ENCODE assay signal across 20 cellular contexts in the genomic region with DNA sequence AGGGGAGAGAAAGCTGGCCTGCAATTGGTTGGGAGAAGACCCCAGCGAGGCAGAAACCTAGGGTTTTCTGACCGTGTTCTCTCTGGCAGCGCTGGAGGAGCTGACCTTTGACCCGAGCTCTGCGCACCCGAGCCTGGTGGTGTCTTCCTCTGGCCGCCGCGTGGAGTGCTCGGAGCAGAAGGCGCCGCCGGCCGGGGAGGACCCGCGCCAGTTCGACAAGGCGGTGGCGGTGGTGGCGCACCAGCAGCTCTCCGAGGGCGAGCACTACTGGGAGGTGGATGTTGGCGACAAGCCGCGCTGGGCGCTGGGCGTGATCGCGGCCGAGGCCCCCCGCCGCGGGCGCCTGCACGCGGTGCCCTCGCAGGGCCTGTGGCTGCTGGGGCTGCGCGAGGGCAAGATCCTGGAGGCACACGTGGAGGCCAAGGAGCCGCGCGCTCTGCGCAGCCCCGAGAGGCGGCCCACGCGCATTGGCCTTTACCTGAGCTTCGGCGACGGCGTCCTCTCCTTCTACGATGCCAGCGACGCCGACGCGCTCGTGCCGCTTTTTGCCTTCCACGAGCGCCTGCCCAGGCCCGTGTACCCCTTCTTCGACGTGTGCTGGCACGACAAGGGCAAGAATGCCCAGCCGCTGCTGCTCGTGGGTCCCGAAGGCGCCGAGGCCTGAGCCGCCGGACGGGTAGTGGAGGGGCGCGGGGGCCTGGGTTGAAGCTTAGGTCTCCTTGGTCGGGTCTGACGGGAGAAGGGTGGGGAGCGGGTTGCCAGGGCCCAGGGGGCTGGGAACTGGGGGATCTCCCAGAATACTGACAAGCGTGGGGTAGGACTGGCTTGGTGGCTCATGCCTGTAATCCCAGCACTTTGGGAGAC. TPM values are rescaled to one million over a fixed set of nuclear protein-coding genes. Genes with fewer than 3 reads are reported as not detected.
A peak's percentile ranks its signal among the peaks of the same experiment; 100 is the strongest.
DNase-seq lines count a peak whose midpoint lies in the region; ATAC-seq, FAIRE-seq and TF ChIP-seq lines count a peak whose summit lies in the region.
"Had no signal": no experiment of that assay in that cellular context is flagged by ENCODE, and none has a peak within 500 bp of the region (broad histone marks: within the 10 kb centered on the region; RNA-seq: fewer than 3 reads in every experiment).

No MANE protein-coding gene starts in this region.

- no peak for TF ChIP-seq RAD21 in H1 (IDR thresholded peaks at IDR 0.05 in 1 of 2, conservative IDR thresholded peaks at IDR 0.05 in 1 of 2; ENCODE audit: low read depth in 2 of 2, low read length in 2 of 2)

- no peaks in the 10 kb centered on the region for H3K36me3 ChIP-seq in H7 (replicated peaks; ENCODE audit: control insufficient read depth, insufficient read depth, low read length)
- no peaks in the 10 kb centered on the region for H3K36me3 ChIP-seq in H1 (ENCODE audit: control insufficient read depth in 2 of 4, insufficient read depth in 4 of 4, low read length in 3 of 4)
- H3K36me3 ChIP-seq in testis (ENCODE audit: low read depth, missing control alignments), result no peaks in the 10 kb centered on the region
- H3K36me3 ChIP-seq: BLaER1 had no signal

- DNase-seq in stimulated activated naive CD8-positive, alpha-beta T cell treated with anti-CD3 and anti-CD28 coated beads, Interleukin-15, amount 100 ng/mL, for 72 hours, result no peak
- no peak for DNase-seq in stimulated activated naive CD8-positive, alpha-beta T cell treated with anti-CD3 and anti-CD28 coated beads, Interleukin-15, Interleukin-2, amounts not matched to agents 100 U/mL and 50 U/mL, for 24 hours
- peak; percentile 61 for DNase-seq in H7
- no peak for DNase-seq in H1 (ENCODE audit: low read depth in 1 of 2, low spot score in 2 of 2)
- peak; percentile 24 for DNase-seq in testis
- DNase-seq in nephron progenitor cell, result no peak
- no peak for DNase-seq in activated CD4-positive, alpha-beta T cell treated with anti-CD3 and anti-CD28 coated beads, Interleukin-2, amount 50 U/mL, for 1 hour
- DNase-seq: AML-193; CD8-positive, alpha-beta memory T cell; DMS79; GM23248; HCEC 1CT; Karpas-422 had no signal

- H3K79me1 ChIP-seq in H1 (ENCODE audit: low read depth, low read length), result no peaks in the 10 kb centered on the region

- WGBS in H1 (ENCODE audit: extremely low coverage in 1 of 2, insufficient coverage in 1 of 2, insufficient read length in 1 of 2, insufficient replicate concordance in 2 of 2, low coverage in 1 of 2, low lambda C conversion rate in 2 of 2, missing lambda C conversion rate in 1 of 2), 2 experiments, result 94% methylated on average over 76 of the region's 80 CpGs; no CpG with 5 or more reads in 1 of the 2 experiments
- WGBS in testis, 2 donors, result 74 to 84% methylated on average over 12 to 79 of the region's 80 CpGs

- no peak overlapping the region; the same call in 1 of the 2 replicates for H4K8ac ChIP-seq in H1 (ENCODE audit: extremely low read depth, insufficient read depth, low read length)

- CTCF ChIA-PET in H1 (lab: Charles Lee; ENCODE audit: partially characterized antibody), result interaction anchor here (0.9 to 1.1 kb wide), 2 partner anchors 16 to 62 kb away, joined by 3 read pairs; no protein-coding TSS in a partner anchor

- H3K18ac ChIP-seq in H1 (ENCODE audit: extremely low read depth, low read length), result no peak overlapping the region

- H3K4me3 ChIP-seq in H7 (ENCODE audit: insufficient read depth, low read depth, low read length) (no peak overlapping the region), H1 (ENCODE audit: extremely low read depth in 1 of 4, insufficient read depth in 2 of 4, low read depth in 3 of 4, low read length in 4 of 4) (no peak overlapping the region), testis (peak overlapping the region; percentile 15 to 39)
- H3K4me3 ChIP-seq: BLaER1, GM23248 had no signal

- intact Hi-C loops in testis (cut with DNase I; ENCODE audit: low total_unique reads), result no loop called here

- POLR2A ChIA-PET in H1 (lab: Charles Lee; ENCODE audit: partially characterized antibody), result interaction anchor here (0.6 to 1.4 kb wide), 7 partner anchors 13 to 231 kb away, joined by 3 to 4 read pairs (median 3); a partner anchor contains a TSS

- H3K4me3 Mint-ChIP-seq in stimulated activated naive CD8-positive, alpha-beta T cell treated with anti-CD3 and anti-CD28 coated beads, Interleukin-15, amount 100 ng/mL, for 72 hours, result no peak overlapping the region
- H3K4me3 Mint-ChIP-seq in nephron progenitor cell, result no peak overlapping the region
- H3K4me3 Mint-ChIP-seq: CD8-positive, alpha-beta memory T cell had no signal

- no peak overlapping the region for H3K27ac Mint-ChIP-seq in stimulated activated naive CD8-positive, alpha-beta T cell treated with anti-CD3 and anti-CD28 coated beads, Interleukin-15, amount 100 ng/mL, for 72 hours
- no peak overlapping the region for H3K27ac Mint-ChIP-seq in nephron progenitor cell

- 0 out of 2 replicates have a peak overlapping the region, but pooled peaks have one; percentile 17 for H2BK12ac ChIP-seq in H1 (ENCODE audit: low read depth, low read length)

- no peak for FAIRE-seq in H1 (lab: Jason Lieb, UNC)
- FAIRE-seq: HepG2 had no signal

- TF ChIP-seq CTCF in H1 (IDR thresholded peaks at IDR 0.05; ENCODE audit: control extremely low read depth in 1 of 3, insufficient read depth in 1 of 3, low read depth in 1 of 3, low read length in 3 of 3), result no peak
- TF ChIP-seq CTCF in testis (IDR thresholded peaks at IDR 0.05), result no peak
- TF ChIP-seq CTCF in nephron progenitor cell (IDR thresholded peaks at IDR 0.05), result no peak

- no peak overlapping the region for H3K9ac ChIP-seq in H1 (replicated peaks in 1 of 4; ENCODE audit: extremely low read depth in 1 of 4, low read depth in 3 of 4, low read length in 3 of 4)
- H3K9ac ChIP-seq: BLaER1, GM23248 had no signal

- peak; percentile 33 for ATAC-seq in stimulated activated naive CD8-positive, alpha-beta T cell treated with anti-CD3 and anti-CD28 coated beads, Interleukin-15, amount 100 ng/mL, for 72 hours
- ATAC-seq in stimulated activated naive CD8-positive, alpha-beta T cell treated with anti-CD3 and anti-CD28 coated beads, Interleukin-15, Interleukin-2, amounts not matched to agents 100 U/mL and 50 U/mL, for 24 hours, result no peak
- no peak for ATAC-seq in HG03095 (IDR thresholded peaks at IDR 0.05; ENCODE audit: unreplicated experiment)
- ATAC-seq: HepG2 had no signal

- no peak overlapping the region for H2BK15ac ChIP-seq in H1 (ENCODE audit: low read length)

- no peaks in the 10 kb centered on the region for H3K36me3 Mint-ChIP-seq in nephron progenitor cell (ENCODE audit: low read depth)
- H3K36me3 Mint-ChIP-seq: CD8-positive, alpha-beta memory T cell had no signal

- no peaks in the 10 kb centered on the region; the same call in none of the 2 replicates for H3K27me3 ChIP-seq in H7 (ENCODE audit: control insufficient read depth, insufficient read depth, low read length)
- H3K27me3 ChIP-seq in H1 (replicated peaks in 1 of 4; ENCODE audit: control insufficient read depth in 3 of 4, extremely low read depth in 1 of 4, insufficient read depth in 3 of 4, low read length in 3 of 4), result no peaks in the 10 kb centered on the region
- no peaks in the 10 kb centered on the region for H3K27me3 ChIP-seq in testis

- TF ChIP-seq POLR2A in H1 (IDR thresholded peaks at IDR 0.05; ENCODE audit: control extremely low read depth in 1 of 2, low read depth in 2 of 2, low read length in 2 of 2) (no peak), testis (IDR thresholded peaks at IDR 0.05) (no peak)

- no peak overlapping the region for H2BK5ac ChIP-seq in H1 (ENCODE audit: low read depth, low read length)

- no peak overlapping the region for H3K56ac ChIP-seq in H1 (replicated peaks; ENCODE audit: insufficient read length, low read depth, low read length)

- no peaks in the 10 kb centered on the region for H3K9me3 ChIP-seq in H1 (ENCODE audit: insufficient read depth in 2 of 2, low read depth in 1 of 2, low read length in 1 of 2)
- H3K9me3 ChIP-seq in testis, result no peaks in the 10 kb centered on the region
- H3K9me3 ChIP-seq: BLaER1 had no signal

- H4K5ac ChIP-seq in H1 (ENCODE audit: insufficient read length, low read depth, low read length), result no peak overlapping the region

- peaks cover 21% of the 10 kb centered on the region for H3K27me3 Mint-ChIP-seq in stimulated activated naive CD8-positive, alpha-beta T cell treated with anti-CD3 and anti-CD28 coated beads, Interleukin-15, amount 100 ng/mL, for 72 hours
- H3K27me3 Mint-ChIP-seq in nephron progenitor cell (ENCODE audit: low read depth, poor library complexity), result peaks cover 34% of the 10 kb centered on the region

- H3K9me3 Mint-ChIP-seq in stimulated activated naive CD8-positive, alpha-beta T cell treated with anti-CD3 and anti-CD28 coated beads, Interleukin-15, amount 100 ng/mL, for 72 hours, result no peaks in the 10 kb centered on the region
- no peaks in the 10 kb centered on the region for H3K9me3 Mint-ChIP-seq in nephron progenitor cell
- H3K9me3 Mint-ChIP-seq: CD8-positive, alpha-beta memory T cell had no signal

- H2BK20ac ChIP-seq in H1 (ENCODE audit: low read length), result no peak overlapping the region

- H2BK120ac ChIP-seq in H1 (replicated peaks; ENCODE audit: low read depth, low read length), result no peak overlapping the region

- H3K4me1 ChIP-seq in H1 (replicated peaks in 1 of 4; ENCODE audit: control insufficient read depth in 3 of 4, insufficient read depth in 4 of 4, low read length in 3 of 4) (no peaks in the 10 kb centered on the region), testis (no peaks in the 10 kb centered on the region)
- H3K4me1 ChIP-seq: BLaER1 had no signal

- no peaks in the 10 kb centered on the region for H4K20me1 ChIP-seq in H1 (replicated peaks in 1 of 2; ENCODE audit: control insufficient read depth in 1 of 2, insufficient read depth in 2 of 2, low read length in 2 of 2)
- H4K20me1 ChIP-seq: BLaER1 had no signal

- no peak overlapping the region for H4K91ac ChIP-seq in H1 (replicated peaks; ENCODE audit: insufficient read length, low read length)

- H3K23me2 ChIP-seq in H1 (ENCODE audit: low read depth, low read length), result no peaks in the 10 kb centered on the region

- H3K79me2 ChIP-seq in H1 (ENCODE audit: control insufficient read depth in 1 of 2, insufficient read depth in 2 of 2, low read length in 2 of 2), result no peaks in the 10 kb centered on the region

- H2AFZ ChIP-seq in H1 (ENCODE audit: low read length), result no peak overlapping the region
- H2AFZ ChIP-seq: GM23248 had no signal

- H3K4me1 Mint-ChIP-seq in stimulated activated naive CD8-positive, alpha-beta T cell treated with anti-CD3 and anti-CD28 coated beads, Interleukin-15, amount 100 ng/mL, for 72 hours, result no peaks in the 10 kb centered on the region
- H3K4me1 Mint-ChIP-seq in nephron progenitor cell, result peaks cover 8% of the 10 kb centered on the region
- H3K4me1 Mint-ChIP-seq: CD8-positive, alpha-beta memory T cell had no signal

- TF ChIP-seq EP300 in H1 (IDR thresholded peaks at IDR 0.05; ENCODE audit: borderline replicate concordance in 1 of 2, low read depth in 2 of 2, low read length in 2 of 2), result no peak

- no peak overlapping the region for H3K23ac ChIP-seq in H1 (ENCODE audit: insufficient read length)

- no peak overlapping the region for H3K4me2 ChIP-seq in H1 (ENCODE audit: insufficient read depth in 1 of 2, low read depth in 2 of 2, low read length in 2 of 2)
- H3K4me2 ChIP-seq: BLaER1 had no signal

- no peak overlapping the region for H3K4ac ChIP-seq in H1 (replicated peaks; ENCODE audit: insufficient read length, low read depth, low read length)

- H3K27ac ChIP-seq in H1 (ENCODE audit: low read depth, low read length) (no peak overlapping the region), testis (no peak overlapping the region)
- H3K27ac ChIP-seq: 22Rv1, BLaER1, GM23248 had no signal

- no peak overlapping the region for H2AK5ac ChIP-seq in H1 (ENCODE audit: low read depth, low read length)

- H3K14ac ChIP-seq in H1 (ENCODE audit: insufficient read length), result no peak overlapping the region

RNA-seq across cellular contexts. Expression of a gene that starts 7.4 kb away (rescaled TPM):
- not detected in 2 replicates for total RNA-seq in H7 (2014; rRNA removed; shearing (Covaris generic))
- total RNA-seq in H1 (2021; fragmentation: NEBNext Ultra II Directional; extraction: Animal tissue kit (Norgen Biotek cat#: 25700)), result 3.0 and 3.5 TPM in 2 replicates
- polyA plus RNA-seq in H1 (2011; rRNA removed) (5.9 and 11.1 TPM in 2 replicates), testis (ENCODE audit: insufficient read depth, low read depth, low replicate concordance) (not detected)
- 6.0 TPM for polyA plus RNA-seq in H1 (2011; cell fraction: cytosol; rRNA removed)
- polyA plus RNA-seq in H1 (2011; cell fraction: nucleus; rRNA removed), result 3.6 TPM
- polyA plus RNA-seq in H1 (2012, experiment 1 of 2), result 2.5 to 6.9 TPM (median 3.8 TPM) in 4 replicates
- 13.3 TPM for polyA plus RNA-seq in H1 (2012, experiment 2 of 2)
- polyA plus RNA-seq in H1 (2013, experiment 1 of 2), result 2.0 TPM
- 1.6 TPM for polyA plus RNA-seq in H1 (2013, experiment 2 of 2)
- 0.56 TPM in 1 of 2 replicates, not detected in the other for polyA minus RNA-seq in H1 (2011; rRNA and poly(A)+ RNA removed)
- not detected for polyA minus RNA-seq in H1 (2011; cell fraction: cytosol; rRNA and poly(A)+ RNA removed)
- polyA minus RNA-seq in H1 (2011; cell fraction: nucleus; rRNA and poly(A)+ RNA removed), result not detected
- total RNA-seq in testis, result not detected
- total RNA-seq: A673; CD8-positive, alpha-beta memory T cell; G401; GM23248; HepG2; HT1080 had no signal
- polyA plus RNA-seq: CD8-positive, alpha-beta memory T cell; GM23248; HepG2 had no signal

RNA-seq across cellular contexts. Expression of a gene that starts 10.4 kb away (rescaled TPM):
- 0.03 and 0.44 TPM in 2 replicates for total RNA-seq in H7 (2014; rRNA removed; shearing (Covaris generic))
- 1.3 and 2.1 TPM in 2 replicates for total RNA-seq in H1 (2021; fragmentation: NEBNext Ultra II Directional; extraction: Animal tissue kit (Norgen Biotek cat#: 25700))
- polyA plus RNA-seq in H1 (2011; rRNA removed), result 0.57 and 0.97 TPM in 2 replicates
- 0.58 TPM for polyA plus RNA-seq in H1 (2011; cell fraction: cytosol; rRNA removed)
- polyA plus RNA-seq in H1 (2011; cell fraction: nucleus; rRNA removed), result 1.3 TPM
- polyA plus RNA-seq in H1 (2012, experiment 1 of 2), result 0.84 to 1.6 TPM (median 1.1 TPM) in 4 replicates
- polyA plus RNA-seq in H1 (2012, experiment 2 of 2), result 0.38 TPM
- polyA plus RNA-seq in H1 (2013, experiment 1 of 2), result 0.28 TPM
- polyA plus RNA-seq in H1 (2013, experiment 2 of 2), result 0.26 TPM
- polyA minus RNA-seq in H1 (2011; rRNA and poly(A)+ RNA removed), result 0.57 and 0.93 TPM in 2 replicates
- 2.1 TPM for polyA minus RNA-seq in H1 (2011; cell fraction: cytosol; rRNA and poly(A)+ RNA removed)
- 0.50 TPM for polyA minus RNA-seq in H1 (2011; cell fraction: nucleus; rRNA and poly(A)+ RNA removed)
- total RNA-seq in testis, result under 1 TPM; 0.50 to 0.55 TPM
- 0.58 TPM for polyA plus RNA-seq in testis (ENCODE audit: insufficient read depth, low read depth, low replicate concordance)
- total RNA-seq: CD8-positive, alpha-beta memory T cell; G401; GM23248; HepG2 had no signal
- polyA plus RNA-seq: CD8-positive, alpha-beta memory T cell; GM23248; HepG2 had no signal

RNA-seq across cellular contexts. Expression of a gene that starts 21.8 kb away (rescaled TPM):
- total RNA-seq in H7 (2014; rRNA removed; shearing (Covaris generic)), result 32.2 and 35.2 TPM in 2 replicates
- total RNA-seq in H1 (2021; fragmentation: NEBNext Ultra II Directional; extraction: Animal tissue kit (Norgen Biotek cat#: 25700)), result 29.9 and 32.2 TPM in 2 replicates
- 77.9 and 87.0 TPM in 2 replicates for polyA plus RNA-seq in H1 (2011; rRNA removed)
- 73.9 TPM for polyA plus RNA-seq in H1 (2011; cell fraction: cytosol; rRNA removed)
- polyA plus RNA-seq in H1 (2011; cell fraction: nucleus; rRNA removed), result 54.1 TPM
- 36.7 to 66.7 TPM (median 58.8 TPM) in 4 replicates for polyA plus RNA-seq in H1 (2012, experiment 1 of 2)
- 41.9 TPM for polyA plus RNA-seq in H1 (2012, experiment 2 of 2)
- polyA plus RNA-seq in H1 (2013, experiment 1 of 2), result 29.1 TPM
- polyA plus RNA-seq in H1 (2013, experiment 2 of 2), result 29.0 TPM
- polyA minus RNA-seq in H1 (2011; rRNA and poly(A)+ RNA removed), result 9.6 and 13.2 TPM in 2 replicates
- 17.5 TPM for polyA minus RNA-seq in H1 (2011; cell fraction: cytosol; rRNA and poly(A)+ RNA removed)
- polyA minus RNA-seq in H1 (2011; cell fraction: nucleus; rRNA and poly(A)+ RNA removed), result 11.4 TPM
- total RNA-seq in testis, result 10 to 100 TPM in 1 of 2 donors, 1 to 10 TPM in 1; 2.6 to 11.1 TPM
- polyA plus RNA-seq in testis (ENCODE audit: insufficient read depth, low read depth, low replicate concordance), result 8.7 TPM

RNA-seq across cellular contexts. Expression of a gene that starts 35.5 kb away (rescaled TPM):
- 0.04 TPM in 1 of 2 replicates, not detected in the other for total RNA-seq in H7 (2014; rRNA removed; shearing (Covaris generic))
- 0.22 and 0.44 TPM in 2 replicates for total RNA-seq in H1 (2021; fragmentation: NEBNext Ultra II Directional; extraction: Animal tissue kit (Norgen Biotek cat#: 25700))
- polyA plus RNA-seq in H1 (2011; rRNA removed), result 2.0 and 2.9 TPM in 2 replicates
- polyA plus RNA-seq in H1 (2011; cell fraction: cytosol; rRNA removed), result 1.5 TPM
- polyA plus RNA-seq in H1 (2011; cell fraction: nucleus; rRNA removed), result 4.1 TPM
- polyA plus RNA-seq in H1 (2012, experiment 1 of 2), result 0.84 to 1.6 TPM (median 1.5 TPM) in 4 replicates
- polyA plus RNA-seq in H1 (2012, experiment 2 of 2), result 0.92 TPM
- polyA plus RNA-seq in H1 (2013, experiment 1 of 2), result 0.73 TPM
- 0.29 TPM for polyA plus RNA-seq in H1 (2013, experiment 2 of 2)
- 1.9 and 2.5 TPM in 2 replicates for polyA minus RNA-seq in H1 (2011; rRNA and poly(A)+ RNA removed)
- 0.29 TPM for polyA minus RNA-seq in H1 (2011; cell fraction: cytosol; rRNA and poly(A)+ RNA removed)
- 1.00 TPM for polyA minus RNA-seq in H1 (2011; cell fraction: nucleus; rRNA and poly(A)+ RNA removed)
- total RNA-seq in testis, result 1 to 10 TPM; 4.4 to 7.7 TPM
- polyA plus RNA-seq in testis (ENCODE audit: insufficient read depth, low read depth, low replicate concordance), result 7.1 TPM
- total RNA-seq: GM23248 had no signal
- polyA plus RNA-seq: GM23248 had no signal

RNA-seq across cellular contexts. Expression of a gene that starts 44.4 kb away (rescaled TPM):
- 35.3 and 39.8 TPM in 2 replicates for total RNA-seq in H7 (2014; rRNA removed; shearing (Covaris generic))
- total RNA-seq in H1 (2021; fragmentation: NEBNext Ultra II Directional; extraction: Animal tissue kit (Norgen Biotek cat#: 25700)), result 685 and 686 TPM in 2 replicates
- polyA plus RNA-seq in H1 (2011; rRNA removed) (484 and 491 TPM in 2 replicates), testis (ENCODE audit: insufficient read depth, low read depth, low replicate concordance) (423 TPM)
- polyA plus RNA-seq in H1 (2011; cell fraction: cytosol; rRNA removed), result 464 TPM
- 680 TPM for polyA plus RNA-seq in H1 (2011; cell fraction: nucleus; rRNA removed)
- 1,043 to 1,228 TPM (median 1,129 TPM) in 4 replicates for polyA plus RNA-seq in H1 (2012, experiment 1 of 2)
- polyA plus RNA-seq in H1 (2012, experiment 2 of 2), result 352 TPM
- polyA plus RNA-seq in H1 (2013, experiment 1 of 2), result 689 TPM
- polyA plus RNA-seq in H1 (2013, experiment 2 of 2), result 688 TPM
- 207 and 224 TPM in 2 replicates for polyA minus RNA-seq in H1 (2011; rRNA and poly(A)+ RNA removed)
- 462 TPM for polyA minus RNA-seq in H1 (2011; cell fraction: cytosol; rRNA and poly(A)+ RNA removed)
- 413 TPM for polyA minus RNA-seq in H1 (2011; cell fraction: nucleus; rRNA and poly(A)+ RNA removed)
- 100 to 1,000 TPM; 205 to 217 TPM for total RNA-seq in testis

Comparison
In these comparisons a context has a peak if more than half of its experiments do, and no peak if none do; other contexts are left out.
1. DNase-seq: peak in H7 (single experiment) and testis (single experiment); none in stimulated activated naive CD8-positive, alpha-beta T cell treated with anti-CD3 and anti-CD28 coated beads, Interleukin-15, amount 100 ng/mL, for 72 hours (0 of 2), stimulated activated naive CD8-positive, alpha-beta T cell treated with anti-CD3 and anti-CD28 coated beads, Interleukin-15, Interleukin-2, amounts not matched to agents 100 U/mL and 50 U/mL, for 24 hours (single experiment), H1 (0 of 2), nephron progenitor cell (single experiment) and activated CD4-positive, alpha-beta T cell treated with anti-CD3 and anti-CD28 coated beads, Interleukin-2, amount 50 U/mL, for 1 hour (single experiment).
2. H3K4me3 ChIP-seq: peak in testis (2 of 2); none in H7 (single experiment) and H1 (0 of 4).